1 cellular context compared by ENCODE assay signal in genomic region chr15:40420071-40420713, GRCh38.
TF ChIP-seq lines count a peak whose summit lies in the region.

No MANE protein-coding gene starts in this region.

TF ChIP-seq in GM23338, 12 proteins besides CTCF, POLR2A, EP300 and RAD21 (continued from another document):
- TF ChIP-seq REST (IDR thresholded peaks at IDR 0.05; ENCODE audit: unreplicated experiment) (no peak), ZNF114 (CRISPR knock-in tag; IDR thresholded peaks at IDR 0.05) (no peak), ZNF331 (CRISPR knock-in tag; IDR thresholded peaks at IDR 0.05; ENCODE audit: low read depth) (no peak)
